In the genomic region with DNA sequence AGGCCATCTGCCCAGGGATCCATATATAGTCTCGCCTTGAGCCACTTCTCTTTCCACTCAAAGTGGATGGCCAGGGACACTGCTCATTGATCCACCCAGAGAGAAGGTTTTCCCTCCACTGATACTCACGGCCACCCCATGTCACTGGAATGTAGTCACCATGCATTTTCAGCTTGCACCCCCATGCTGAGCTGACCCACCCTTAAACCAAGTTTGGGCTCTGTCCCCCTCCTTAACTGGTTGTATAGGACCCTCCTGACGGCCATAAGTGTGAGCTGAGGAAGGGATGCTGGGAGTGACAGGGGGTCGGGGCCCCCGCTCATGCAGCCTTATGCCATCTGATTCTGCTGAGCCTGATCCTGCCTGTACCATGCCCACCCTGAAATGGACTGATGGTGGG, we compare ENCODE assay signal across 18 cellular contexts. TPM values are rescaled to one million over a fixed set of nuclear protein-coding genes. Genes with fewer than 3 reads are reported as not detected.
DNase-seq lines count a peak whose midpoint lies in the region; TF ChIP-seq lines count a peak whose summit lies in the region.
"Had no signal": no experiment of that assay in that cellular context is flagged by ENCODE, and none has a peak within 500 bp of the region (broad histone marks: within the 10 kb centered on the region; RNA-seq: fewer than 3 reads in every experiment).

No MANE protein-coding gene starts in this region.

- H2AFZ ChIP-seq in neuronal stem cell (ENCODE audit: low read length), result no peak overlapping the region

- no peak overlapping the region for H4K8ac ChIP-seq in neuronal stem cell (ENCODE audit: low read depth, low read length)

- no peak overlapping the region for H3K27ac Mint-ChIP-seq in activated CD4-positive, alpha-beta T cell treated with anti-CD3 and anti-CD28 coated beads, Interleukin-2, amount 10 ng/mL, durations not matched to agents 7 days and 5 days
- peak overlapping the region; percentile 85 for H3K27ac Mint-ChIP-seq in dendritic cell treated with granulocyte-macrophage colony-stimulating factor and Interleukin-4, amounts not matched to agents 40 ng/mL and 50 ng/mL, for 4 days
- H3K27ac Mint-ChIP-seq in nephron progenitor cell, result no peak overlapping the region
- H3K27ac Mint-ChIP-seq: CD14-positive monocyte, HFFc6 had no signal

- H3K36me3 ChIP-seq in neuronal stem cell (replicated peaks in 1 of 2; ENCODE audit: control insufficient read depth in 2 of 2, insufficient read depth in 2 of 2, low read length in 2 of 2), result no peaks in the 10 kb centered on the region
- H3K36me3 ChIP-seq in breast epithelium, result no peaks in the 10 kb centered on the region
- H3K36me3 ChIP-seq: BLaER1 had no signal

- H3K4me1 ChIP-seq in neuronal stem cell (ENCODE audit: control insufficient read depth in 2 of 2, insufficient read depth in 1 of 2, low read depth in 1 of 2, low read length in 2 of 2) (peaks cover 5 to 8% of the 10 kb centered on the region in 2 donors), breast epithelium (no peaks in the 10 kb centered on the region)

- CTCF ChIA-PET in activated CD4-positive, alpha-beta T cell treated with anti-CD3 and anti-CD28 coated beads, Interleukin-2, amount 10 ng/mL, durations not matched to agents 7 days and 5 days (lab: Charles Lee), result interaction anchor here (0.9 to 2.1 kb wide), 5 partner anchors 8 to 394 kb away, joined by 3 to 8 read pairs (median 4); no protein-coding TSS in a partner anchor

- H3K18ac ChIP-seq in neuronal stem cell (ENCODE audit: low read length), result no peak overlapping the region

- WGBS in neuronal stem cell (ENCODE audit: extremely low coverage in 2 of 2, insufficient read length in 2 of 2, insufficient replicate concordance in 1 of 2), 2 donors, result no CpG with 5 or more reads among the region's 5 CpGs

- TF ChIP-seq POLR2A in breast epithelium (IDR thresholded peaks at IDR 0.05), result no peak

- no peak overlapping the region for H2BK120ac ChIP-seq in neuronal stem cell (ENCODE audit: low read depth, low read length)

- no peak overlapping the region for H3K4me3 ChIP-seq in neuronal stem cell (ENCODE audit: low read length in 2 of 2)
- no peak overlapping the region for H3K4me3 ChIP-seq in breast epithelium
- H3K4me3 ChIP-seq: BLaER1, GM12878 had no signal

- POLR2A ChIA-PET in activated CD4-positive, alpha-beta T cell treated with anti-CD3 and anti-CD28 coated beads, Interleukin-2, amount 10 ng/mL, durations not matched to agents 7 days and 5 days (lab: Charles Lee), result no interaction called here

- DNase-seq in activated CD4-positive, alpha-beta T cell treated with anti-CD3 and anti-CD28 coated beads, Interleukin-2, amount 10 ng/mL, durations not matched to agents 7 days and 5 days, result peak; percentile 3
- no peak for DNase-seq in activated CD4-positive, alpha-beta T cell treated with anti-CD3 and anti-CD28 coated beads, Interleukin-2, amount 50 U/mL, for 48 hours
- no peak for DNase-seq in neuronal stem cell (ENCODE audit: low spot score)
- no peak for DNase-seq in breast epithelium (ENCODE audit: low spot score in 2 of 2)
- no peak for DNase-seq in nephron progenitor cell
- DNase-seq in NCI-H1092 treated with DMSO at 0.1 percent for 48 hours (lab: John Stamatoyannopoulos, UW), result no peak
- DNase-seq: 8988T; CD4-positive, alpha-beta memory T cell; DMS79 treated with DMSO at 0.1 percent for 48 hours; EL; GOT3; H7; HFFc6 had no signal

- H3K27ac ChIP-seq in neuronal stem cell (replicated peaks; ENCODE audit: low read length), result no peak overlapping the region
- H3K27ac ChIP-seq in breast epithelium, result no peak overlapping the region
- H3K27ac ChIP-seq: BLaER1 had no signal

- TF ChIP-seq CTCF in breast epithelium (IDR thresholded peaks at IDR 0.05) (no peak), nephron progenitor cell (IDR thresholded peaks at IDR 0.05) (no peak)

- H3K36me3 Mint-ChIP-seq in activated CD4-positive, alpha-beta T cell treated with anti-CD3 and anti-CD28 coated beads, Interleukin-2, amount 10 ng/mL, durations not matched to agents 7 days and 5 days (ENCODE audit: low read depth), result no peaks in the 10 kb centered on the region
- no peaks in the 10 kb centered on the region for H3K36me3 Mint-ChIP-seq in dendritic cell treated with granulocyte-macrophage colony-stimulating factor and Interleukin-4, amounts not matched to agents 40 ng/mL and 50 ng/mL, for 4 days (ENCODE audit: low read depth)
- H3K36me3 Mint-ChIP-seq in nephron progenitor cell (ENCODE audit: low read depth), result no peaks in the 10 kb centered on the region
- H3K36me3 Mint-ChIP-seq: CD14-positive monocyte; CD4-positive, alpha-beta memory T cell had no signal

- no peaks in the 10 kb centered on the region for H3K9me3 Mint-ChIP-seq in activated CD4-positive, alpha-beta T cell treated with anti-CD3 and anti-CD28 coated beads, Interleukin-2, amount 10 ng/mL, durations not matched to agents 7 days and 5 days
- no peaks in the 10 kb centered on the region for H3K9me3 Mint-ChIP-seq in dendritic cell treated with granulocyte-macrophage colony-stimulating factor and Interleukin-4, amounts not matched to agents 40 ng/mL and 50 ng/mL, for 4 days
- no peaks in the 10 kb centered on the region for H3K9me3 Mint-ChIP-seq in nephron progenitor cell
- H3K9me3 Mint-ChIP-seq: CD14-positive monocyte; CD4-positive, alpha-beta memory T cell; HFFc6 had no signal

- H3K9me3 ChIP-seq in neuronal stem cell (replicated peaks in 1 of 2; ENCODE audit: control insufficient read depth in 2 of 2, insufficient read depth in 1 of 2, low read depth in 1 of 2, low read length in 2 of 2) (no peaks in the 10 kb centered on the region), breast epithelium (no peaks in the 10 kb centered on the region)
- H3K9me3 ChIP-seq: BLaER1 had no signal

- H2BK5ac ChIP-seq in neuronal stem cell (ENCODE audit: low read length), result no peak overlapping the region

- no peak overlapping the region for H4K91ac ChIP-seq in neuronal stem cell (ENCODE audit: low read depth, low read length, poor library complexity)

- peaks cover 2% of the 10 kb centered on the region for H3K79me1 ChIP-seq in neuronal stem cell (ENCODE audit: low read depth, low read length)

- H3K23ac ChIP-seq in neuronal stem cell (ENCODE audit: low read depth, low read length, poor library complexity), result peak overlapping the region; percentile 67

- H3K14ac ChIP-seq in neuronal stem cell (ENCODE audit: low read length), result no peak overlapping the region

- H2BK12ac ChIP-seq in neuronal stem cell (ENCODE audit: low read length), result no peak overlapping the region

- no peak overlapping the region for H3K9ac ChIP-seq in neuronal stem cell (ENCODE audit: low read depth, low read length, poor library complexity)
- H3K9ac ChIP-seq: BLaER1 had no signal

- H2BK15ac ChIP-seq in neuronal stem cell (ENCODE audit: low read length), result peak overlapping the region; percentile 65

- peaks cover 5% of the 10 kb centered on the region for H3K4me1 Mint-ChIP-seq in activated CD4-positive, alpha-beta T cell treated with anti-CD3 and anti-CD28 coated beads, Interleukin-2, amount 10 ng/mL, durations not matched to agents 7 days and 5 days
- peaks cover 10% of the 10 kb centered on the region for H3K4me1 Mint-ChIP-seq in dendritic cell treated with granulocyte-macrophage colony-stimulating factor and Interleukin-4, amounts not matched to agents 40 ng/mL and 50 ng/mL, for 4 days (ENCODE audit: low read depth)
- H3K4me1 Mint-ChIP-seq in nephron progenitor cell, result peaks cover 31% of the 10 kb centered on the region

- no peak overlapping the region for H2AK5ac ChIP-seq in neuronal stem cell (ENCODE audit: low read depth, low read length)

- intact Hi-C loops in dendritic cell treated with granulocyte-macrophage colony-stimulating factor and Interleukin-4, amounts not matched to agents 40 ng/mL and 50 ng/mL, for 4 days (cut with micrococcal nuclease), result no loop called here
- intact Hi-C loops in breast epithelium (cut with DNase I; ENCODE audit: low total_unique reads), result loop anchor here (1.0 to 10.0 kb wide), 2 partner anchors 331 to 379 kb away; no protein-coding TSS in a partner anchor

- no peak overlapping the region for H3K4me3 Mint-ChIP-seq in activated CD4-positive, alpha-beta T cell treated with anti-CD3 and anti-CD28 coated beads, Interleukin-2, amount 10 ng/mL, durations not matched to agents 7 days and 5 days
- no peak overlapping the region for H3K4me3 Mint-ChIP-seq in dendritic cell treated with granulocyte-macrophage colony-stimulating factor and Interleukin-4, amounts not matched to agents 40 ng/mL and 50 ng/mL, for 4 days
- H3K4me3 Mint-ChIP-seq in nephron progenitor cell, result no peak overlapping the region
- H3K4me3 Mint-ChIP-seq: CD14-positive monocyte; CD4-positive, alpha-beta memory T cell; HFFc6 had no signal

- H3K27me3 Mint-ChIP-seq in activated CD4-positive, alpha-beta T cell treated with anti-CD3 and anti-CD28 coated beads, Interleukin-2, amount 10 ng/mL, durations not matched to agents 7 days and 5 days, result no peaks in the 10 kb centered on the region
- H3K27me3 Mint-ChIP-seq in dendritic cell treated with granulocyte-macrophage colony-stimulating factor and Interleukin-4, amounts not matched to agents 40 ng/mL and 50 ng/mL, for 4 days, result no peaks in the 10 kb centered on the region
- peaks cover 13% of the 10 kb centered on the region for H3K27me3 Mint-ChIP-seq in nephron progenitor cell (ENCODE audit: low read depth, poor library complexity)
- H3K27me3 Mint-ChIP-seq: CD4-positive, alpha-beta memory T cell had no signal

- H3K4me2 ChIP-seq in neuronal stem cell (ENCODE audit: insufficient read depth, low read length, poor library complexity, severe bottlenecking), result no peak overlapping the region
- H3K4me2 ChIP-seq: BLaER1 had no signal

- H3K27me3 ChIP-seq in neuronal stem cell (ENCODE audit: control insufficient read depth in 3 of 3, insufficient read depth in 3 of 3, low read depth in 1 of 3, low read length in 3 of 3) (no peaks in the 10 kb centered on the region), breast epithelium (no peaks in the 10 kb centered on the region)
- H3K27me3 ChIP-seq: BLaER1 had no signal

- H3K4ac ChIP-seq in neuronal stem cell (ENCODE audit: low read length), result no peak overlapping the region

RNA-seq across cellular contexts. Expression of gene SUMO4, which starts 25.7 kb away (rescaled TPM):
- 10 to 100 TPM in 1 of 2 experiments, 1 to 10 TPM in 1; 7.9 to 10.2 TPM for total RNA-seq in activated CD4-positive, alpha-beta T cell treated with anti-CD3 and anti-CD28 coated beads, Interleukin-2, amount 10 ng/mL, durations not matched to agents 7 days and 5 days
- 0.11 TPM for polyA plus RNA-seq in neuronal stem cell (2013, experiment 1 of 2)
- polyA plus RNA-seq in neuronal stem cell (2013, experiment 2 of 2), result 0.19 TPM
- 1 to 10 TPM; 3.0 to 7.8 (median 5.6) TPM for total RNA-seq in breast epithelium
- total RNA-seq: G401 had no signal

RNA-seq across cellular contexts. Expression of gene ZC3H12D, which starts 59.1 kb away (rescaled TPM):
- 10 to 100 TPM; 10.7 to 16.5 TPM for total RNA-seq in activated CD4-positive, alpha-beta T cell treated with anti-CD3 and anti-CD28 coated beads, Interleukin-2, amount 10 ng/mL, durations not matched to agents 7 days and 5 days
- polyA plus RNA-seq in neuronal stem cell (2013, experiment 1 of 2), result 0.10 TPM
- 0.08 TPM for polyA plus RNA-seq in neuronal stem cell (2013, experiment 2 of 2)
- total RNA-seq in breast epithelium, result 1 to 10 TPM; 2.3 to 6.4 (median 3.8) TPM
- total RNA-seq: G401 had no signal
